Comparison of ENCODE assay signal across 1 cellular context in the genomic region with DNA sequence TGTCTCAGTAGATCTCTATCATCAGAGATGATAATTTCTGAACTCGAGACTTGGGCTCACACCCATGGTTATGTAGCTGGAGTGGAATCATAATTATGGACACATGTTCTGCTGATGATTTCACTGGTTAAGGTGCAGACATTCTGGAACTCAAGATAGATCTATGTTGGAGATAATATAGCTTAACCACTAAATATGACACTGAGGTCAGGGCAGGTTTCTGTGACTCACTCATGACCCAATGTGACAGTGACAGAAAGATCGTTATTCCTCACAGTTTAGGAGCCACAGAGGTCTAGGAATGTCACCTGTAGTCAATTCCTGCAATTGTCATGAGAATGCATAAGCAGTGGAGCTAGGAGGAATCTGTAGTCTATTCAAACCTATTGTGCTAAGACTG.
TF ChIP-seq lines count a peak whose summit lies in the region.

No MANE protein-coding gene starts in this region.

TF ChIP-seq in GM12878, 131 proteins besides CTCF, POLR2A, EP300 and RAD21 (continued from another document):
- TF ChIP-seq, protein P1, sequence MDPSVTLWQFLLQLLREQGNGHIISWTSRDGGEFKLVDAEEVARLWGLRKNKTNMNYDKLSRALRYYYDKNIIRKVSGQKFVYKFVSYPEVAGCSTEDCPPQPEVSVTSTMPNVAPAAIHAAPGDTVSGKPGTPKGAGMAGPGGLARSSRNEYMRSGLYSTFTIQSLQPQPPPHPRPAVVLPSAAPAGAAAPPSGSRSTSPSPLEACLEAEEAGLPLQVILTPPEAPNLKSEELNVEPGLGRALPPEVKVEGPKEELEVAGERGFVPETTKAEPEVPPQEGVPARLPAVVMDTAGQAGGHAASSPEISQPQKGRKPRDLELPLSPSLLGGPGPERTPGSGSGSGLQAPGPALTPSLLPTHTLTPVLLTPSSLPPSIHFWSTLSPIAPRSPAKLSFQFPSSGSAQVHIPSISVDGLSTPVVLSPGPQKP (IDR thresholded peaks at IDR 0.05; ENCODE audit: low read depth, low read length) = no peak
- TF ChIP-seq SUPT20H (IDR thresholded peaks at IDR 0.05; ENCODE audit: borderline replicate concordance, control insufficient read depth, low read depth, low read length) (no peak), NFIC (IDR thresholded peaks at IDR 0.05; ENCODE audit: low read depth, low read length) (peak; percentile 37; the same call in 1 of the 2 replicates), ZNF24 (IDR thresholded peaks at IDR 0.05) (no peak), POU2F2 (IDR thresholded peaks at IDR 0.05; ENCODE audit: borderline replicate concordance, low read depth, low read length) (no peak), NR2F1 (conservative IDR thresholded peaks at IDR 0.05) (peak; percentile 45; the same call in 1 of the 2 replicates), WRNIP1 (IDR thresholded peaks at IDR 0.05; ENCODE audit: borderline replicate concordance, low read depth, low read length) (no peak), ZSCAN29 (IDR thresholded peaks at IDR 0.05) (no peak), BCL11A (IDR thresholded peaks at IDR 0.05; ENCODE audit: low read depth, low read length) (peak; percentile 61), POLR2AphosphoS2 (IDR thresholded peaks at IDR 0.05; ENCODE audit: low read depth, low read length) (no peak), RAD51 (IDR thresholded peaks at IDR 0.05) (no peak), ZNF217 (IDR thresholded peaks at IDR 0.05) (no peak), SMARCA5 (IDR thresholded peaks at IDR 0.05) (no peak), SIX5 (IDR thresholded peaks at IDR 0.05; ENCODE audit: low read depth, low read length, severe bottlenecking) (no peak), CREM (IDR thresholded peaks at IDR 0.05; ENCODE audit: low read depth) (peak; percentile 31; the same call in 1 of the 2 replicates), TCF12 (IDR thresholded peaks at IDR 0.05; ENCODE audit: low read depth, low read length) (no peak), GATAD2B (conservative IDR thresholded peaks at IDR 0.05; ENCODE audit: low read depth) (no peak), ZNF274 (IDR thresholded peaks at IDR 0.05; ENCODE audit: insufficient read depth, insufficient read length) (no peak)
- TF ChIP-seq, protein P2, sequence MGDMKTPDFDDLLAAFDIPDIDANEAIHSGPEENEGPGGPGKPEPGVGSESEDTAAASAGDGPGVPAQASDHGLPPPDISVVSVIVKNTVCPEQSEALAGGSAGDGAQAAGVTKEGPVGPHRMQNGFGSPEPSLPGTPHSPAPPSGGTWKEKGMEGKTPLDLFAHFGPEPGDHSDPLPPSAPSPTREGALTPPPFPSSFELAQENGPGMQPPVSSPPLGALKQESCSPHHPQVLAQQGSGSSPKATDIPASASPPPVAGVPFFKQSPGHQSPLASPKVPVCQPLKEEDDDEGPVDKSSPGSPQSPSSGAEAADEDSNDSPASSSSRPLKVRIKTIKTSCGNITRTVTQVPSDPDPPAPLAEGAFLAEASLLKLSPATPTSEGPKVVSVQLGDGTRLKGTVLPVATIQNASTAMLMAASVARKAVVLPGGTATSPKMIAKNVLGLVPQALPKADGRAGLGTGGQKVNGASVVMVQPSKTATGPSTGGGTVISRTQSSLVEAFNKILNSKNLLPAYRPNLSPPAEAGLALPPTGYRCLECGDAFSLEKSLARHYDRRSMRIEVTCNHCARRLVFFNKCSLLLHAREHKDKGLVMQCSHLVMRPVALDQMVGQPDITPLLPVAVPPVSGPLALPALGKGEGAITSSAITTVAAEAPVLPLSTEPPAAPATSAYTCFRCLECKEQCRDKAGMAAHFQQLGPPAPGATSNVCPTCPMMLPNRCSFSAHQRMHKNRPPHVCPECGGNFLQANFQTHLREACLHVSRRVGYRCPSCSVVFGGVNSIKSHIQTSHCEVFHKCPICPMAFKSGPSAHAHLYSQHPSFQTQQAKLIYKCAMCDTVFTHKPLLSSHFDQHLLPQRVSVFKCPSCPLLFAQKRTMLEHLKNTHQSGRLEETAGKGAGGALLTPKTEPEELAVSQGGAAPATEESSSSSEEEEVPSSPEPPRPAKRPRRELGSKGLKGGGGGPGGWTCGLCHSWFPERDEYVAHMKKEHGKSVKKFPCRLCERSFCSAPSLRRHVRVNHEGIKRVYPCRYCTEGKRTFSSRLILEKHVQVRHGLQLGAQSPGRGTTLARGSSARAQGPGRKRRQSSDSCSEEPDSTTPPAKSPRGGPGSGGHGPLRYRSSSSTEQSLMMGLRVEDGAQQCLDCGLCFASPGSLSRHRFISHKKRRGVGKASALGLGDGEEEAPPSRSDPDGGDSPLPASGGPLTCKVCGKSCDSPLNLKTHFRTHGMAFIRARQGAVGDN (IDR thresholded peaks at IDR 0.05) = no peak
- TF ChIP-seq, protein P3, sequence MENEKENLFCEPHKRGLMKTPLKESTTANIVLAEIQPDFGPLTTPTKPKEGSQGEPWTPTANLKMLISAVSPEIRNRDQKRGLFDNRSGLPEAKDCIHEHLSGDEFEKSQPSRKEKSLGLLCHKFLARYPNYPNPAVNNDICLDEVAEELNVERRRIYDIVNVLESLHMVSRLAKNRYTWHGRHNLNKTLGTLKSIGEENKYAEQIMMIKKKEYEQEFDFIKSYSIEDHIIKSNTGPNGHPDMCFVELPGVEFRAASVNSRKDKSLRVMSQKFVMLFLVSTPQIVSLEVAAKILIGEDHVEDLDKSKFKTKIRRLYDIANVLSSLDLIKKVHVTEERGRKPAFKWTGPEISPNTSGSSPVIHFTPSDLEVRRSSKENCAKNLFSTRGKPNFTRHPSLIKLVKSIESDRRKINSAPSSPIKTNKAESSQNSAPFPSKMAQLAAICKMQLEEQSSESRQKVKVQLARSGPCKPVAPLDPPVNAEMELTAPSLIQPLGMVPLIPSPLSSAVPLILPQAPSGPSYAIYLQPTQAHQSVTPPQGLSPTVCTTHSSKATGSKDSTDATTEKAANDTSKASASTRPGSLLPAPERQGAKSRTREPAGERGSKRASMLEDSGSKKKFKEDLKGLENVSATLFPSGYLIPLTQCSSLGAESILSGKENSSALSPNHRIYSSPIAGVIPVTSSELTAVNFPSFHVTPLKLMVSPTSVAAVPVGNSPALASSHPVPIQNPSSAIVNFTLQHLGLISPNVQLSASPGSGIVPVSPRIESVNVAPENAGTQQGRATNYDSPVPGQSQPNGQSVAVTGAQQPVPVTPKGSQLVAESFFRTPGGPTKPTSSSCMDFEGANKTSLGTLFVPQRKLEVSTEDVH (IDR thresholded peaks at IDR 0.05; ENCODE audit: low read depth, partially characterized antibody) = no peak
- TF ChIP-seq, protein P4, sequence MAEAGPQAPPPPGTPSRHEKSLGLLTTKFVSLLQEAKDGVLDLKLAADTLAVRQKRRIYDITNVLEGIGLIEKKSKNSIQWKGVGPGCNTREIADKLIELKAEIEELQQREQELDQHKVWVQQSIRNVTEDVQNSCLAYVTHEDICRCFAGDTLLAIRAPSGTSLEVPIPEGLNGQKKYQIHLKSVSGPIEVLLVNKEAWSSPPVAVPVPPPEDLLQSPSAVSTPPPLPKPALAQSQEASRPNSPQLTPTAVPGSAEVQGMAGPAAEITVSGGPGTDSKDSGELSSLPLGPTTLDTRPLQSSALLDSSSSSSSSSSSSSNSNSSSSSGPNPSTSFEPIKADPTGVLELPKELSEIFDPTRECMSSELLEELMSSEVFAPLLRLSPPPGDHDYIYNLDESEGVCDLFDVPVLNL (IDR thresholded peaks at IDR 0.05; ENCODE audit: low read depth, low read length) = no peak
- TF ChIP-seq, protein P5, sequence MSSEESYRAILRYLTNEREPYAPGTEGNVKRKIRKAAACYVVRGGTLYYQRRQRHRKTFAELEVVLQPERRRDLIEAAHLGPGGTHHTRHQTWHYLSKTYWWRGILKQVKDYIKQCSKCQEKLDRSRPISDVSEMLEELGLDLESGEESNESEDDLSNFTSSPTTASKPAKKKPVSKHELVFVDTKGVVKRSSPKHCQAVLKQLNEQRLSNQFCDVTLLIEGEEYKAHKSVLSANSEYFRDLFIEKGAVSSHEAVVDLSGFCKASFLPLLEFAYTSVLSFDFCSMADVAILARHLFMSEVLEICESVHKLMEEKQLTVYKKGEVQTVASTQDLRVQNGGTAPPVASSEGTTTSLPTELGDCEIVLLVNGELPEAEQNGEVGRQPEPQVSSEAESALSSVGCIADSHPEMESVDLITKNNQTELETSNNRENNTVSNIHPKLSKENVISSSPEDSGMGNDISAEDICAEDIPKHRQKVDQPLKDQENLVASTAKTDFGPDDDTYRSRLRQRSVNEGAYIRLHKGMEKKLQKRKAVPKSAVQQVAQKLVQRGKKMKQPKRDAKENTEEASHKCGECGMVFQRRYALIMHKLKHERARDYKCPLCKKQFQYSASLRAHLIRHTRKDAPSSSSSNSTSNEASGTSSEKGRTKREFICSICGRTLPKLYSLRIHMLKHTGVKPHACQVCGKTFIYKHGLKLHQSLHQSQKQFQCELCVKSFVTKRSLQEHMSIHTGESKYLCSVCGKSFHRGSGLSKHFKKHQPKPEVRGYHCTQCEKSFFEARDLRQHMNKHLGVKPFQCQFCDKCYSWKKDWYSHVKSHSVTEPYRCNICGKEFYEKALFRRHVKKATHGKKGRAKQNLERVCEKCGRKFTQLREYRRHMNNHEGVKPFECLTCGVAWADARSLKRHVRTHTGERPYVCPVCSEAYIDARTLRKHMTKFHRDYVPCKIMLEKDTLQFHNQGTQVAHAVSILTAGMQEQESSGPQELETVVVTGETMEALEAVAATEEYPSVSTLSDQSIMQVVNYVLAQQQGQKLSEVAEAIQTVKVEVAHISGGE (CRISPR knock-in tag; IDR thresholded peaks at IDR 0.05) = no peak
- TF ChIP-seq, protein P6, sequence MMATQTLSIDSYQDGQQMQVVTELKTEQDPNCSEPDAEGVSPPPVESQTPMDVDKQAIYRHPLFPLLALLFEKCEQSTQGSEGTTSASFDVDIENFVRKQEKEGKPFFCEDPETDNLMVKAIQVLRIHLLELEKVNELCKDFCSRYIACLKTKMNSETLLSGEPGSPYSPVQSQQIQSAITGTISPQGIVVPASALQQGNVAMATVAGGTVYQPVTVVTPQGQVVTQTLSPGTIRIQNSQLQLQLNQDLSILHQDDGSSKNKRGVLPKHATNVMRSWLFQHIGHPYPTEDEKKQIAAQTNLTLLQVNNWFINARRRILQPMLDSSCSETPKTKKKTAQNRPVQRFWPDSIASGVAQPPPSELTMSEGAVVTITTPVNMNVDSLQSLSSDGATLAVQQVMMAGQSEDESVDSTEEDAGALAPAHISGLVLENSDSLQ (IDR thresholded peaks at IDR 0.05) = no peak
- TF ChIP-seq, protein P7, sequence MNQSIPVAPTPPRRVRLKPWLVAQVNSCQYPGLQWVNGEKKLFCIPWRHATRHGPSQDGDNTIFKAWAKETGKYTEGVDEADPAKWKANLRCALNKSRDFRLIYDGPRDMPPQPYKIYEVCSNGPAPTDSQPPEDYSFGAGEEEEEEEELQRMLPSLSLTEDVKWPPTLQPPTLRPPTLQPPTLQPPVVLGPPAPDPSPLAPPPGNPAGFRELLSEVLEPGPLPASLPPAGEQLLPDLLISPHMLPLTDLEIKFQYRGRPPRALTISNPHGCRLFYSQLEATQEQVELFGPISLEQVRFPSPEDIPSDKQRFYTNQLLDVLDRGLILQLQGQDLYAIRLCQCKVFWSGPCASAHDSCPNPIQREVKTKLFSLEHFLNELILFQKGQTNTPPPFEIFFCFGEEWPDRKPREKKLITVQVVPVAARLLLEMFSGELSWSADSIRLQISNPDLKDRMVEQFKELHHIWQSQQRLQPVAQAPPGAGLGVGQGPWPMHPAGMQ (IDR thresholded peaks at IDR 0.05; ENCODE audit: borderline replicate concordance) = no peak
- TF ChIP-seq, protein P8, sequence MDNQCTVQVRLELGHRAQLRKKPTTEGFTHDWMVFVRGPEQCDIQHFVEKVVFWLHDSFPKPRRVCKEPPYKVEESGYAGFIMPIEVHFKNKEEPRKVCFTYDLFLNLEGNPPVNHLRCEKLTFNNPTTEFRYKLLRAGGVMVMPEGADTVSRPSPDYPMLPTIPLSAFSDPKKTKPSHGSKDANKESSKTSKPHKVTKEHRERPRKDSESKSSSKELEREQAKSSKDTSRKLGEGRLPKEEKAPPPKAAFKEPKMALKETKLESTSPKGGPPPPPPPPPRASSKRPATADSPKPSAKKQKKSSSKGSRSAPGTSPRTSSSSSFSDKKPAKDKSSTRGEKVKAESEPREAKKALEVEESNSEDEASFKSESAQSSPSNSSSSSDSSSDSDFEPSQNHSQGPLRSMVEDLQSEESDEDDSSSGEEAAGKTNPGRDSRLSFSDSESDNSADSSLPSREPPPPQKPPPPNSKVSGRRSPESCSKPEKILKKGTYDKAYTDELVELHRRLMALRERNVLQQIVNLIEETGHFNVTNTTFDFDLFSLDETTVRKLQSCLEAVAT (IDR thresholded peaks at IDR 0.05) = 0 out of 2 replicates have a peak, but pooled peaks have one; percentile 21
TF ChIP-seq in GM12878: peak in this region for 16.
